8 cellular contexts compared by ENCODE assay signal in the genomic region with DNA sequence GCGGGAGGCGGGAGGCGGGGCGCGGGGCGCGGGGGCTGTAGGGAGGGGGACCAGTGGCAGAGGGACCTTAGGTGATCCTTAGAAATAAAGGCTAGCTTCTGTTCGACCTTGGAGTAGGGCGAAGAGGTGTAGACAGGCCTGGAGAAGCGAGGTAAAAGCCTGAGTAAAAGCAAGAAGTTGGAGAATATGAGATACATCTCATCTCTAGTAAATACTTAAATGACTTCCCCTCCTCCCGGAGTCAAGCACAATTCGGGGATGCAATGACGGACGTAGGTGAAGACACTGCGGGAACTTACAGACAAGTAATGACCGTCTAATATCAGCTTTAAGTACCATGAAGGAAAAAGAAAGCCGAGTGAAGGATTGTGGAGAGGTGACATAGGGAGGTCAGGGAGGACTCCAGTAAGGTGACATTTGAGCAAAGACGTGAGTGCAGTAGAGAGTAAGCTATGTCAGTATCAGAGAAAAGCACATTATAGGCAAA. TPM values are rescaled to one million over a fixed set of nuclear protein-coding genes. Genes with fewer than 3 reads are reported as not detected.
DNase-seq lines count a peak whose midpoint lies in the region; ATAC-seq and TF ChIP-seq lines count a peak whose summit lies in the region.

No MANE protein-coding gene starts in this region.

- H3K79me2 ChIP-seq in DOHH2 (ENCODE audit: control insufficient read depth, low read length): peaks cover 85% of the 10 kb centered on the region

- no peaks in the 10 kb centered on the region for H3K9me3 Mint-ChIP-seq in IgD-negative memory B cell

- H3K4me2 ChIP-seq in DOHH2 (ENCODE audit: low read length): peak overlapping the region; percentile 89

- H4K20me1 ChIP-seq in DOHH2 (ENCODE audit: control insufficient read depth, insufficient read depth, low read depth, low read length): no peaks in the 10 kb centered on the region

- H3K27me3 Mint-ChIP-seq in IgD-negative memory B cell: no peaks in the 10 kb centered on the region

- no peaks in the 10 kb centered on the region for H3K36me3 Mint-ChIP-seq in IgD-negative memory B cell

- H3K9me3 ChIP-seq in DOHH2 (ENCODE audit: control insufficient read depth, insufficient read depth, low read length): no peaks in the 10 kb centered on the region
- no peaks in the 10 kb centered on the region for H3K9me3 ChIP-seq in mesodermal cell (ENCODE audit: control insufficient read depth, low read length)

- peak overlapping the region; percentile 97 for H3K4me3 ChIP-seq in DOHH2 (ENCODE audit: low read length)
- peak overlapping the region; percentile 65 for H3K4me3 ChIP-seq in astrocyte of the cerebellum (ENCODE audit: low read depth, low read length)
- H3K4me3 ChIP-seq in mesodermal cell (ENCODE audit: extremely low read depth, insufficient read depth, low read length, poor library complexity, severe bottlenecking): peak overlapping the region; percentile 53

- H3K27ac Mint-ChIP-seq in IgD-negative memory B cell: peak overlapping the region; percentile 59 to 99 (median 97)

- ATAC-seq in GM19468 (IDR thresholded peaks at IDR 0.05; ENCODE audit: extremely low read depth, unreplicated experiment): peak; percentile 0

- no peaks in the 10 kb centered on the region for H3F3A ChIP-seq in DOHH2 (ENCODE audit: control insufficient read depth, insufficient read depth)

- H3K27ac ChIP-seq in DOHH2 (ENCODE audit: low read depth, low read length): peak overlapping the region; percentile 90
- H3K27ac ChIP-seq in mesodermal cell (ENCODE audit: low read depth, low read length, severe bottlenecking): peak overlapping the region; percentile 99

- peaks cover 53% of the 10 kb centered on the region for H3K4me1 ChIP-seq in DOHH2 (ENCODE audit: control insufficient read depth, low read length)
- no peaks in the 10 kb centered on the region for H3K4me1 ChIP-seq in mesodermal cell (ENCODE audit: control insufficient read depth, insufficient read depth, low read length, poor library complexity, severe bottlenecking)

- H3K36me3 ChIP-seq in DOHH2 (ENCODE audit: control insufficient read depth, low read length): peaks cover 58% of the 10 kb centered on the region
- no peaks in the 10 kb centered on the region for H3K36me3 ChIP-seq in mesodermal cell (ENCODE audit: control insufficient read depth, insufficient read depth, low read length)

- in situ Hi-C loops in astrocyte of the cerebellum (cut with HindIII; ENCODE audit: low sequenced_read_pairs) (no loop called here), KBM-7 (cut with MboI; ENCODE audit: low pct_unique_long_range_greater_than_20kb, low sequenced_read_pairs) (no loop called here)

- no peak for DNase-seq in astrocyte of the cerebellum (ENCODE audit: low read depth)
- DNase-seq in dermis blood vessel endothelial cell: no peak
- DNase-seq in KBM-7: no peak
- no peak for DNase-seq in EL

- no peaks in the 10 kb centered on the region for H3K27me3 ChIP-seq in DOHH2 (ENCODE audit: control insufficient read depth, low read length)

- H3K4me3 Mint-ChIP-seq in IgD-negative memory B cell: peak overlapping the region; percentile 98 to 100 (median 100)

- H3K4me1 Mint-ChIP-seq in IgD-negative memory B cell: peaks cover 29 to 35% (median 32%) of the 10 kb centered on the region in 3 donors

- WGBS in mesodermal cell (ENCODE audit: insufficient coverage in 2 of 2), 2 experiments: 0% methylated on average over 3 to 8 of the region's 18 CpGs

- no peaks in the 10 kb centered on the region for H3K9me2 ChIP-seq in DOHH2 (replicated peaks; ENCODE audit: control insufficient read depth, low read length)

- no peak for TF ChIP-seq CTCF in DOHH2 (IDR thresholded peaks at IDR 0.05; ENCODE audit: low read depth, low read length, poor library complexity, severe bottlenecking)
- TF ChIP-seq CTCF in astrocyte of the cerebellum (IDR thresholded peaks at IDR 0.05; ENCODE audit: low read depth, low read length, missing control alignments): no peak

RNA-seq across cellular contexts. Expression of gene SMC2, which starts 0.5 kb away (rescaled TPM):
- polyA plus RNA-seq in IgD-negative memory B cell: 11.3 TPM
- polyA plus RNA-seq in mesodermal cell (2013, experiment 1 of 2): 18.8 TPM
- polyA plus RNA-seq in mesodermal cell (2013, experiment 2 of 2): 22.5 TPM
- total RNA-seq in dermis blood vessel endothelial cell: 15.5 and 38.1 TPM in 2 replicates
